Comparison of ENCODE assay signal across 21 cellular contexts in the genomic region with DNA sequence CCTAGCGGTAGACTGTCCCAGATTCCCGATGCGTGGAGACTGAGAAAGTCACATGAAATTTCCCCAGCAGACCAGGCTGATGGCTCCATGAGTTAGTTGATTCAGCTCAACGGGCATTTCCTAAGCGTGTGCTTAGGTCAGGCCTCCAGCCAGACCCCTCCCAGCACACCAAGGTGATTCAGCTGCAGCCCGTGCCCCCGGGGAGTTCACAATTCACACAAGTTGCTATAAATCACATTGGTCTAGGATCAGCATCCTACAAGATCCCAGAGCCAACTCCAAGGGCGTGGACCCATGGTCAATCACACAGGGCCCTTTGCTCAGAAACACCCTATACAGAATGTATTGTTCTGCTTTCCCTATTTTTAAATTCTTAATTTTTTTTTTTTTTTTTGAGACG. TPM values are rescaled to one million over a fixed set of nuclear protein-coding genes. Genes with fewer than 3 reads are reported as not detected.
A peak's percentile ranks its signal among the peaks of the same experiment; 100 is the strongest.
DNase-seq lines count a peak whose midpoint lies in the region; ATAC-seq and TF ChIP-seq lines count a peak whose summit lies in the region.
"Had no signal": no experiment of that assay in that cellular context is flagged by ENCODE, and none has a peak within 500 bp of the region (broad histone marks: within the 10 kb centered on the region; RNA-seq: fewer than 3 reads in every experiment).

No MANE protein-coding gene starts in this region.

- H3K4me2 ChIP-seq in mammary epithelial cell (ENCODE audit: insufficient read depth, low read depth, low read length), result no peak overlapping the region
- H3K4me2 ChIP-seq: hepatocyte had no signal

- 96% methylated on average over 8 of the region's 9 CpGs for WGBS in mammary epithelial cell (ENCODE audit: low coverage, missing lambda C conversion rate)

- H3K4me1 Mint-ChIP-seq in MCF 10A (ENCODE audit: insufficient read depth, unreplicated experiment) (peaks cover 4% of the 10 kb centered on the region), neural crest cell (peaks cover 55% of the 10 kb centered on the region)
- peaks cover 26% of the 10 kb centered on the region for H3K4me1 Mint-ChIP-seq in activated naive CD8-positive, alpha-beta T cell treated with anti-CD3 and anti-CD28 coated beads, Interleukin-2, amount 50 U/mL, for 24 hours

- H3K4me3 Mint-ChIP-seq in MCF 10A (ENCODE audit: unreplicated experiment) (no peak overlapping the region), neural crest cell (no peak overlapping the region)
- H3K4me3 Mint-ChIP-seq in activated naive CD8-positive, alpha-beta T cell treated with anti-CD3 and anti-CD28 coated beads, Interleukin-2, amount 50 U/mL, for 24 hours, result no peak overlapping the region
- H3K4me3 Mint-ChIP-seq: activated CD4-positive, alpha-beta T cell treated with anti-CD3 and anti-CD28 coated beads, Interleukin-2, amount 10 ng/mL, durations not matched to agents 24 days and 14 days; activated CD8-positive, alpha-beta memory T cell treated with anti-CD3 and anti-CD28 coated beads, Interleukin-2, amount 10 ng/mL, durations not matched to agents 7 days and 5 days; activated naive CD8-positive, alpha-beta T cell treated with anti-CD3 and anti-CD28 coated beads, Interleukin-2, amount 10 ng/mL, durations not matched to agents 7 days and 5 days had no signal

- TF ChIP-seq POLR2A in breast epithelium (IDR thresholded peaks at IDR 0.05), result no peak
- no peak for TF ChIP-seq POLR2A in uterus (IDR thresholded peaks at IDR 0.05)

- DNase-seq in MCF 10A (ENCODE audit: unreplicated experiment), result peak; percentile 51
- no peak for DNase-seq in mammary epithelial cell
- DNase-seq in breast epithelium (ENCODE audit: low spot score in 2 of 2), result no peak
- DNase-seq in neural crest cell (ENCODE audit: low read depth, low spot score), result no peak
- DNase-seq in uterus, result no peak
- DNase-seq in NCI-H446 (lab: John Stamatoyannopoulos, UW), result no peak
- DNase-seq in pons (ENCODE audit: low spot score), result no peak
- no peak for DNase-seq in activated naive CD8-positive, alpha-beta T cell treated with anti-CD3 and anti-CD28 coated beads, Interleukin-2, amount 50 U/mL, for 24 hours
- DNase-seq: activated CD4-positive, alpha-beta T cell treated with anti-CD3 and anti-CD28 coated beads, Interleukin-2, amount 10 ng/mL, durations not matched to agents 24 days and 14 days; activated CD8-positive, alpha-beta memory T cell treated with anti-CD3 and anti-CD28 coated beads, Interleukin-2, amount 10 ng/mL, durations not matched to agents 7 days and 5 days; activated naive CD8-positive, alpha-beta T cell treated with anti-CD3 and anti-CD28 coated beads, Interleukin-2, amount 10 ng/mL, durations not matched to agents 7 days and 5 days; brain microvascular endothelial cell; NCI-H1417; NCI-H526; stimulated activated CD4-positive, alpha-beta T cell treated with anti-CD3 and anti-CD28 coated beads, Interleukin-4, amount 100 ng/mL, for 4 hours; SW 1271 had no signal

- intact Hi-C loops in MCF 10A (cut with micrococcal nuclease), result no loop called here
- intact Hi-C loops in mammary epithelial cell (cut with micrococcal nuclease), result no loop called here
- intact Hi-C loops in breast epithelium (cut with DNase I; ENCODE audit: low total_unique reads), result no loop called here
- intact Hi-C loops in uterus (cut with DNase I; ENCODE audit: low total_unique reads), result no loop called here

- no peaks in the 10 kb centered on the region for H4K20me1 ChIP-seq in mammary epithelial cell (ENCODE audit: insufficient read depth, low read length)

- no peaks in the 10 kb centered on the region for H3K27me3 Mint-ChIP-seq in MCF 10A (ENCODE audit: insufficient read depth, unreplicated experiment)
- H3K27me3 Mint-ChIP-seq in neural crest cell (ENCODE audit: low read depth), result peaks cover 5% of the 10 kb centered on the region
- peaks cover 5% of the 10 kb centered on the region for H3K27me3 Mint-ChIP-seq in activated naive CD8-positive, alpha-beta T cell treated with anti-CD3 and anti-CD28 coated beads, Interleukin-2, amount 50 U/mL, for 24 hours

- CTCF ChIA-PET in MCF 10A (lab: Yijun Ruan, JAX), result interaction anchor here (0.6 to 1.5 kb wide), 2 partner anchors 11 to 13 kb away, joined by 3 to 4 read pairs; no protein-coding TSS in a partner anchor
- CTCF ChIA-PET in mammary epithelial cell (lab: Charles Lee; ENCODE audit: low non-redundant PET), result no interaction called here

- H3K79me2 ChIP-seq in mammary epithelial cell (ENCODE audit: insufficient read depth, low read length), result peaks cover 94% of the 10 kb centered on the region
- H3K79me2 ChIP-seq: hepatocyte had no signal

- in situ Hi-C loops in mammary epithelial cell (cut with MboI; ENCODE audit: low sequenced_read_pairs in 2 of 2), result loop anchor here in 1 of 2 donors (25.0 kb wide), 1 partner anchor 311 kb away; no protein-coding TSS in a partner anchor

- no peaks in the 10 kb centered on the region for H3K36me3 Mint-ChIP-seq in MCF 10A (ENCODE audit: insufficient read depth, unreplicated experiment)
- no peaks in the 10 kb centered on the region for H3K36me3 Mint-ChIP-seq in neural crest cell (ENCODE audit: low read depth)
- H3K36me3 Mint-ChIP-seq in activated naive CD8-positive, alpha-beta T cell treated with anti-CD3 and anti-CD28 coated beads, Interleukin-2, amount 50 U/mL, for 24 hours (ENCODE audit: low read depth), result no peaks in the 10 kb centered on the region
- H3K36me3 Mint-ChIP-seq: activated CD8-positive, alpha-beta memory T cell treated with anti-CD3 and anti-CD28 coated beads, Interleukin-2, amount 10 ng/mL, durations not matched to agents 7 days and 5 days; activated naive CD8-positive, alpha-beta T cell treated with anti-CD3 and anti-CD28 coated beads, Interleukin-2, amount 10 ng/mL, durations not matched to agents 7 days and 5 days had no signal

- H3K4me3 ChIP-seq in mammary epithelial cell (replicated peaks in 1 of 3; ENCODE audit: insufficient read depth in 1 of 3, low read depth in 2 of 3, low read length in 3 of 3) (no peak overlapping the region), breast epithelium (no peak overlapping the region), uterus (no peak overlapping the region)
- H3K4me3 ChIP-seq: coronary artery, hepatocyte had no signal

- H3K4me1 ChIP-seq in mammary epithelial cell (ENCODE audit: insufficient read depth, low read length) (no peaks in the 10 kb centered on the region), breast epithelium (peaks cover 0 to 7% of the 10 kb centered on the region in 2 donors), uterus (no peaks in the 10 kb centered on the region)

- no peak overlapping the region for H3K27ac ChIP-seq in mammary epithelial cell (ENCODE audit: insufficient read depth, low read depth, low read length)
- H3K27ac ChIP-seq in breast epithelium, result peak overlapping the region; percentile 55 to 66
- peak overlapping the region; percentile 66 to 69 for H3K27ac ChIP-seq in uterus
- H3K27ac ChIP-seq: 22Rv1, brain microvascular endothelial cell, coronary artery, hepatocyte had no signal

- H3K27me3 ChIP-seq in mammary epithelial cell (ENCODE audit: insufficient read depth, low read length) (no peaks in the 10 kb centered on the region), breast epithelium (no peaks in the 10 kb centered on the region), uterus (no peaks in the 10 kb centered on the region)
- H3K27me3 ChIP-seq: brain microvascular endothelial cell, hepatocyte had no signal

- BruUV-seq in MCF 10A (replicated peaks; lab: Mats Ljungman, UMichigan) (no TSS peak), mammary epithelial cell (replicated peaks; lab: Mats Ljungman, UMichigan) (no TSS peak)

- H3K9me3 ChIP-seq in mammary epithelial cell (replicated peaks; ENCODE audit: insufficient read depth, low read length) (no peaks in the 10 kb centered on the region), breast epithelium (no peaks in the 10 kb centered on the region), uterus (no peaks in the 10 kb centered on the region)

- no peak for ATAC-seq in activated naive CD8-positive, alpha-beta T cell treated with anti-CD3 and anti-CD28 coated beads, Interleukin-2, amount 50 U/mL, for 24 hours
- ATAC-seq: activated CD8-positive, alpha-beta memory T cell treated with anti-CD3 and anti-CD28 coated beads, Interleukin-2, amount 10 ng/mL, durations not matched to agents 7 days and 5 days had no signal

- H3K36me3 ChIP-seq in mammary epithelial cell (ENCODE audit: insufficient read depth, low read length) (no peaks in the 10 kb centered on the region), breast epithelium (no peaks in the 10 kb centered on the region), uterus (no peaks in the 10 kb centered on the region)
- H3K36me3 ChIP-seq: brain microvascular endothelial cell had no signal

- H3K9me3 Mint-ChIP-seq in MCF 10A (ENCODE audit: unreplicated experiment), result no peaks in the 10 kb centered on the region
- H3K9me3 Mint-ChIP-seq in neural crest cell, result no peaks in the 10 kb centered on the region
- H3K9me3 Mint-ChIP-seq in activated naive CD8-positive, alpha-beta T cell treated with anti-CD3 and anti-CD28 coated beads, Interleukin-2, amount 50 U/mL, for 24 hours, result no peaks in the 10 kb centered on the region
- H3K9me3 Mint-ChIP-seq: activated CD4-positive, alpha-beta T cell treated with anti-CD3 and anti-CD28 coated beads, Interleukin-2, amount 10 ng/mL, durations not matched to agents 24 days and 14 days; activated naive CD8-positive, alpha-beta T cell treated with anti-CD3 and anti-CD28 coated beads, Interleukin-2, amount 10 ng/mL, durations not matched to agents 7 days and 5 days had no signal

- H3K9ac ChIP-seq in mammary epithelial cell (ENCODE audit: insufficient read depth, low read length), result no peak overlapping the region

- POLR2A ChIA-PET in MCF 10A (lab: Yijun Ruan, JAX), result interaction anchor here (0.9 to 2.1 kb wide), 2 partner anchors 13 to 77 kb away, joined by 3 to 10 read pairs; no protein-coding TSS in a partner anchor

- TF ChIP-seq CTCF in MCF 10A (IDR thresholded peaks at IDR 0.05; ENCODE audit: unreplicated experiment), result no peak
- no peak for TF ChIP-seq CTCF in mammary epithelial cell (conservative IDR thresholded peaks at IDR 0.05 in 1 of 2, IDR thresholded peaks at IDR 0.05 in 1 of 2; ENCODE audit: extremely low read depth in 1 of 2, insufficient read depth in 1 of 2, low read depth in 1 of 2, low read length in 2 of 2)
- TF ChIP-seq CTCF in breast epithelium (IDR thresholded peaks at IDR 0.05), result no peak
- no peak for TF ChIP-seq CTCF in neural crest cell (conservative IDR thresholded peaks at IDR 0.05)
- TF ChIP-seq CTCF in uterus (IDR thresholded peaks at IDR 0.05), result no peak

- dilution Hi-C loops in mammary epithelial cell (cut with HindIII; ENCODE audit: low sequenced_read_pairs), result no loop called here

- no peak overlapping the region for H2AFZ ChIP-seq in mammary epithelial cell (ENCODE audit: low read depth, low read length)
- H2AFZ ChIP-seq: hepatocyte had no signal

- H3K27ac Mint-ChIP-seq in MCF 10A (ENCODE audit: low read depth, unreplicated experiment) (no peak overlapping the region), neural crest cell (ENCODE audit: unreplicated experiment) (peak overlapping the region; percentile 99)
- H3K27ac Mint-ChIP-seq in activated naive CD8-positive, alpha-beta T cell treated with anti-CD3 and anti-CD28 coated beads, Interleukin-2, amount 50 U/mL, for 24 hours, result no peak overlapping the region
- H3K27ac Mint-ChIP-seq: activated CD4-positive, alpha-beta T cell treated with anti-CD3 and anti-CD28 coated beads, Interleukin-2, amount 10 ng/mL, durations not matched to agents 24 days and 14 days; activated CD8-positive, alpha-beta memory T cell treated with anti-CD3 and anti-CD28 coated beads, Interleukin-2, amount 10 ng/mL, durations not matched to agents 7 days and 5 days; activated naive CD8-positive, alpha-beta T cell treated with anti-CD3 and anti-CD28 coated beads, Interleukin-2, amount 10 ng/mL, durations not matched to agents 7 days and 5 days; progenitor cell of endocrine pancreas had no signal

RNA-seq across cellular contexts. Expression of gene CHST15, which starts 17.1 kb away (rescaled TPM):
- total RNA-seq in MCF 10A (2022) (32.8 and 38.8 TPM in 2 replicates), mammary epithelial cell (10 to 100 TPM; 47.3 to 61.0 TPM), breast epithelium (10 to 100 TPM; 19.0 to 57.8 (median 56.4) TPM), neural crest cell (1.3 and 1.5 TPM in 2 replicates), uterus (10 to 100 TPM in 3 of 4 donors, 1 to 10 TPM in 1; 9.7 to 28.5 (median 17.8) TPM)
- 24.5 TPM for polyA plus RNA-seq in mammary epithelial cell
- polyA minus RNA-seq in mammary epithelial cell, result 60.0 TPM
- total RNA-seq: G401 had no signal
